14 cellular contexts compared by ENCODE assay signal in the genomic region with DNA sequence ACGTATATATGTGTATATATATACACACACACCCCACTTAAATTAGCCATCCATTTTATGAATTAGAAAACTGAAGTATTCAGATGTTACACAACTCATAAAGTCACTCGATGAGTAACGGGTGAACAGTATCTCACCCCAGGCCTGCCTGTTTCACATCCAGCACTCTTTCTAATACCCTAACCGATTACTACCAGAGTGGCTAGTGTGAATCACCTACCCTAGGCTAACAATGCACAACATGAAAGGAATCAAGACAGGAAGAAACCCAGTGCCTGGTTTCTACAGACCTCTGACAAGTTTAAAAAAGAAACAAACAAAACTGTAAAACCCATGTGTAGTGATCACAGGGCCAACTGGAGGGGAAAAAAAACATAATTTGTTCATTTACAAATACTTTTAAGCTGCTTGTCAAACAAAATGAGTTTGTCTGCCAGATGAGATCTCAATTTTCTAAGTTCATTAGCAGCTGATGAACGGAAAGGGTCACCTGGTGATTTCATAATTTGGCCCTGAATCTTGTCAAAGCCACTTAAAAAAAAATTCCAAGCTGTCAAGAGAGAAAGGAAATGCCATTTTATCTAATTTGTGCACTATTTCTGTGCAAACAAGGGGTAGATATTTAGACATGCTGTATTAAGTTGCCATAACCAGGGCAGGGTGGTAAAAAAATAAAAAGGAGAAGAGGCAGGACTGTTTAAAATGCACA.
A peak's percentile ranks its signal among the peaks of the same experiment; 100 is the strongest.
DNase-seq lines count a peak whose midpoint lies in the region; ATAC-seq and TF ChIP-seq lines count a peak whose summit lies in the region.
"Had no signal": no experiment of that assay in that cellular context is flagged by ENCODE, and none has a peak within 500 bp of the region (broad histone marks: within the 10 kb centered on the region; RNA-seq: fewer than 3 reads in every experiment).

No MANE protein-coding gene starts in this region.

- WGBS in mammary epithelial cell (ENCODE audit: low coverage, missing lambda C conversion rate): 26% methylated on average over 5 of the region's 5 CpGs
- WGBS in spleen, 5 donors: 60 to 80% (median 76%) methylated on average over 5 of the region's 5 CpGs

- BruUV-seq in mammary epithelial cell (replicated peaks; lab: Mats Ljungman, UMichigan): no TSS peak

- intact Hi-C loops in mammary epithelial cell (cut with micrococcal nuclease): loop anchor here (10.0 kb wide), 1 partner anchor 139 kb away; the partner anchor contains the start of gene LARGE1
- intact Hi-C loops in spleen (cut with DNase I; ENCODE audit: low total_unique reads): no loop called here

- no peak for ATAC-seq in GM18870 (IDR thresholded peaks at IDR 0.05; ENCODE audit: unreplicated experiment)

- no peaks in the 10 kb centered on the region for H3K79me2 ChIP-seq in mammary epithelial cell (ENCODE audit: insufficient read depth, low read length)

- H3K27me3 ChIP-seq in mammary epithelial cell (ENCODE audit: insufficient read depth, low read length): no peaks in the 10 kb centered on the region
- H3K27me3 ChIP-seq in muscle layer of colon (ENCODE audit: control insufficient read depth in 1 of 2, insufficient read depth in 2 of 2, low read length in 2 of 2): no peaks in the 10 kb centered on the region
- H3K27me3 ChIP-seq in spleen (replicated peaks in 1 of 7): no peaks in the 10 kb centered on the region
- H3K27me3 ChIP-seq: suprapubic skin had no signal

- no peak overlapping the region for H2AFZ ChIP-seq in mammary epithelial cell (ENCODE audit: low read depth, low read length)

- H3K4me3 ChIP-seq in mammary epithelial cell (replicated peaks in 1 of 3; ENCODE audit: insufficient read depth in 1 of 3, low read depth in 2 of 3, low read length in 3 of 3) (no peak overlapping the region), muscle layer of colon (ENCODE audit: low read depth in 1 of 2, low read length in 2 of 2) (no peak overlapping the region), spleen (no peak overlapping the region)
- H3K4me3 ChIP-seq: suprapubic skin had no signal

- DNase-seq in EH (ENCODE audit: low read depth): peak; percentile 75
- peak; percentile 7 for DNase-seq in HT1080 (ENCODE audit: low read depth)
- peak; percentile 91 for DNase-seq in mammary epithelial cell
- DNase-seq in spleen: no peak
- no peak for DNase-seq in CD1c-positive myeloid dendritic cell (ENCODE audit: extremely low spot score)
- DNase-seq in NOMO-1 (lab: John Stamatoyannopoulos, UW; ENCODE audit: unreplicated experiment in 2 of 2): no peak
- DNase-seq: DMS153, KG1, NCI-H524, nucleus accumbens, SW 1271 had no signal

- no peaks in the 10 kb centered on the region for H4K20me1 ChIP-seq in mammary epithelial cell (ENCODE audit: insufficient read depth, low read length)

- no peak for TF ChIP-seq POLR2A in spleen (IDR thresholded peaks at IDR 0.05)

- TF ChIP-seq CTCF in mammary epithelial cell (conservative IDR thresholded peaks at IDR 0.05 in 1 of 2, IDR thresholded peaks at IDR 0.05 in 1 of 2; ENCODE audit: extremely low read depth in 1 of 2, insufficient read depth in 1 of 2, low read depth in 1 of 2, low read length in 2 of 2) (no peak), spleen (IDR thresholded peaks at IDR 0.05 in 8 of 11, conservative IDR thresholded peaks at IDR 0.05 in 3 of 11) (no peak)

- H3K4me1 ChIP-seq in mammary epithelial cell (ENCODE audit: insufficient read depth, low read length) (peaks cover 3% of the 10 kb centered on the region), muscle layer of colon (ENCODE audit: insufficient read depth, low read length) (peaks cover 26% of the 10 kb centered on the region), spleen (peaks cover 0 to 13% (median 9%) of the 10 kb centered on the region in 6 donors)

- dilution Hi-C loops in mammary epithelial cell (cut with HindIII; ENCODE audit: low sequenced_read_pairs): no loop called here

- in situ Hi-C loops in mammary epithelial cell (cut with MboI; ENCODE audit: low sequenced_read_pairs in 2 of 2): no loop called here

- H3K9me3 ChIP-seq in mammary epithelial cell (replicated peaks; ENCODE audit: insufficient read depth, low read length) (peaks cover 24% of the 10 kb centered on the region), muscle layer of colon (ENCODE audit: low read length) (no peaks in the 10 kb centered on the region), spleen (peaks cover 0 to 40% (median 31%) of the 10 kb centered on the region in 8 donors)

- H3K9ac ChIP-seq in mammary epithelial cell (ENCODE audit: insufficient read depth, low read length): no peak overlapping the region
- peak overlapping the region; percentile 13 for H3K9ac ChIP-seq in muscle layer of colon (ENCODE audit: low read length)

- no peaks in the 10 kb centered on the region for H3K36me3 ChIP-seq in mammary epithelial cell (ENCODE audit: insufficient read depth, low read length)
- H3K36me3 ChIP-seq in muscle layer of colon (ENCODE audit: insufficient read depth, low read length): no peaks in the 10 kb centered on the region
- H3K36me3 ChIP-seq in spleen: peaks cover 0 to 3% (median 0%) of the 10 kb centered on the region in 6 donors
- H3K36me3 ChIP-seq: suprapubic skin had no signal

- H3K27ac ChIP-seq in mammary epithelial cell (ENCODE audit: insufficient read depth, low read depth, low read length): no peak overlapping the region
- H3K27ac ChIP-seq in muscle layer of colon (ENCODE audit: low read depth, low read length): no peak overlapping the region
- H3K27ac ChIP-seq in spleen: no peak overlapping the region
- H3K27ac ChIP-seq: suprapubic skin had no signal

- CTCF ChIA-PET in mammary epithelial cell (lab: Charles Lee; ENCODE audit: low non-redundant PET): no interaction called here

- H3K4me2 ChIP-seq in mammary epithelial cell (ENCODE audit: insufficient read depth, low read depth, low read length): no peak overlapping the region

Comparison
In these comparisons a context has a peak if more than half of its experiments do, and no peak if none do; other contexts are left out.
1. DNase-seq: peak in EH (single experiment), HT1080 (single experiment) and mammary epithelial cell (single experiment); none in spleen (single experiment), CD1c-positive myeloid dendritic cell (single experiment) and NOMO-1 (0 of 2).